8 cellular contexts compared by ENCODE assay signal in the genomic region with DNA sequence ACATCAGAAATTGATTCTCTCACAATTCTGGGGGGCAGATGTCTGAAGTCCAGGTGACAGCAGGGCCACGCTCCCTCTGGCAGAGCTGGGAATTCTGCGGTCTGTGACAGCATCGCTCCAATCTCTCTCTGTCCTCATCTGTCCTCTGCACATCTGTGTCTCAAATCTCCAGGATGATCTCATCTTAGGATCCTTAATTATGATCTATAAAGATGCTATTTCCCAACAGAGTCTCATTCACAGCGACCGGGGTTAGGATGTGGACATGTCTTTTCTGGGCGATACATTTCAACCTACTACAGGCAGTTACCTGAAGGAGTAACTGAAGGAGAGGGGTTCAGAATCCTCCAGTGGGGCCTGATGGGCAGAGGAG. TPM values are rescaled to one million over a fixed set of nuclear protein-coding genes. Genes with fewer than 3 reads are reported as not detected.
DNase-seq lines count a peak whose midpoint lies in the region; ATAC-seq and TF ChIP-seq lines count a peak whose summit lies in the region.

No MANE protein-coding gene starts in this region.

- ATAC-seq in HG02759 (IDR thresholded peaks at IDR 0.05; ENCODE audit: unreplicated experiment) (no peak), GM21515 (IDR thresholded peaks at IDR 0.05; ENCODE audit: unreplicated experiment) (no peak)

- H3K4me3 ChIP-seq in HFF-Myc (replicated peaks; ENCODE audit: low read depth, low read length) (peak overlapping the region; percentile 23), breast epithelium (peak overlapping the region in 2 of 3 donors; percentile 32 to 58), mucosa of rectum (ENCODE audit: low read length in 2 of 2) (no peak overlapping the region)

- H3K9me3 ChIP-seq in breast epithelium (peaks cover 0 to 3% of the 10 kb centered on the region in 2 donors), mucosa of rectum (ENCODE audit: control insufficient read depth in 2 of 2, low read length in 2 of 2) (no peaks in the 10 kb centered on the region)

- no peak for TF ChIP-seq POLR2A in breast epithelium (IDR thresholded peaks at IDR 0.05)

- H3K4me1 ChIP-seq in breast epithelium (peaks cover 3 to 4% of the 10 kb centered on the region in 2 donors), mucosa of rectum (ENCODE audit: control insufficient read depth in 2 of 2, insufficient read depth in 2 of 2, low read length in 2 of 2) (peaks cover 0 to 2% of the 10 kb centered on the region in 2 donors)

- H3K9ac ChIP-seq in mucosa of rectum (ENCODE audit: low read depth in 1 of 2, low read length in 2 of 2): peak overlapping the region in 1 of 2 donors; percentile 10

- DNase-seq in HFF-Myc (ENCODE audit: extremely low read depth, low read depth) (no peak), breast epithelium (ENCODE audit: low spot score in 2 of 2) (no peak), KG1 (lab: John Stamatoyannopoulos, UW) (no peak), ecto neural progenitor cell (ENCODE audit: low spot score) (no peak)

- TF ChIP-seq CTCF in 22Rv1 (IDR thresholded peaks at IDR 0.05) (no peak), HFF-Myc (IDR thresholded peaks at IDR 0.05; ENCODE audit: low read depth, low read length, missing control alignments) (no peak), breast epithelium (IDR thresholded peaks at IDR 0.05) (no peak)

- H3K27me3 ChIP-seq in breast epithelium (no peaks in the 10 kb centered on the region), mucosa of rectum (ENCODE audit: control insufficient read depth in 2 of 2, insufficient read depth in 2 of 2, low read length in 2 of 2) (no peaks in the 10 kb centered on the region)

- intact Hi-C loops in breast epithelium (cut with DNase I; ENCODE audit: low total_unique reads): no loop called here

- H3K36me3 ChIP-seq in breast epithelium (no peaks in the 10 kb centered on the region), mucosa of rectum (ENCODE audit: control insufficient read depth in 2 of 2, insufficient read depth in 2 of 2, low read length in 2 of 2) (no peaks in the 10 kb centered on the region)

- H3K27ac ChIP-seq in 22Rv1 (0 out of 2 replicates have a peak overlapping the region, but pooled peaks have one; percentile 29), breast epithelium (peak overlapping the region; percentile 89 to 96), mucosa of rectum (ENCODE audit: low read depth in 2 of 2, low read length in 2 of 2) (peak overlapping the region; percentile 50 to 53)

RNA-seq across cellular contexts. Expression of a gene that starts 31.4 kb away (rescaled TPM):
- total RNA-seq in breast epithelium: 1 to 10 TPM; 3.3 to 5.3 (median 3.8) TPM

Comparison
In these comparisons a context has a peak if more than half of its experiments do, and no peak if none do; other contexts are left out.
1. H3K27ac ChIP-seq: peak in every context shown above with its lines; median percentile 92 in breast epithelium; 52 in mucosa of rectum; 29 in 22Rv1.
2. H3K4me3 ChIP-seq: peak in HFF-Myc (single experiment) and breast epithelium (2 of 3); none in mucosa of rectum (0 of 2).